1 cellular context compared by ENCODE assay signal in the genomic region with DNA sequence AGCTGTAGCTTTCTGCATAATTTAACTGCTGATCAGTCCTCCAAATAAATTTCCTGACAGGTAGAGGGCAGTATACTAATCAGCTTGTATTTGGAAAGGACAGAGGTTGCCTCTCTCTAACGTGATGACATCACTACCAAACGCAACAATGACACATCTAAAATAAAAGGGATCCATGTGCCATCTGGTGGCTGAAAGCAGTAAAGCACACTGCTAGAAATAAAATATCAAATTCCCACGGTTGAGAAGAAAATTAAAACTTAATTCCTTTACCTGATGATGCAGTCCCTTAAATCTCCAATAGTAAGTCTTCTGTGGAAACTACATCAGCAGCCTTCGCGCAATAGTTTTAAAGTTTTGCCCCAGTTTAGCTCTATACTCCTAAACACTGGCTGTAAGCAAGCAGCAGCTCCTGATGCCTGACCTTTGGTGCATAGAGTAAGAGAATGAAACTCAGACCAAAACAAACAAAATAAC.
TF ChIP-seq lines count a peak whose summit lies in the region.

No MANE protein-coding gene starts in this region.

TF ChIP-seq in K562, 482 proteins besides CTCF, POLR2A, EP300 and RAD21 (continued from another document and continues in another):
- TF ChIP-seq, protein P1, sequence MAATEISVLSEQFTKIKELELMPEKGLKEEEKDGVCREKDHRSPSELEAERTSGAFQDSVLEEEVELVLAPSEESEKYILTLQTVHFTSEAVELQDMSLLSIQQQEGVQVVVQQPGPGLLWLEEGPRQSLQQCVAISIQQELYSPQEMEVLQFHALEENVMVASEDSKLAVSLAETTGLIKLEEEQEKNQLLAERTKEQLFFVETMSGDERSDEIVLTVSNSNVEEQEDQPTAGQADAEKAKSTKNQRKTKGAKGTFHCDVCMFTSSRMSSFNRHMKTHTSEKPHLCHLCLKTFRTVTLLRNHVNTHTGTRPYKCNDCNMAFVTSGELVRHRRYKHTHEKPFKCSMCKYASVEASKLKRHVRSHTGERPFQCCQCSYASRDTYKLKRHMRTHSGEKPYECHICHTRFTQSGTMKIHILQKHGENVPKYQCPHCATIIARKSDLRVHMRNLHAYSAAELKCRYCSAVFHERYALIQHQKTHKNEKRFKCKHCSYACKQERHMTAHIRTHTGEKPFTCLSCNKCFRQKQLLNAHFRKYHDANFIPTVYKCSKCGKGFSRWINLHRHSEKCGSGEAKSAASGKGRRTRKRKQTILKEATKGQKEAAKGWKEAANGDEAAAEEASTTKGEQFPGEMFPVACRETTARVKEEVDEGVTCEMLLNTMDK (IDR thresholded peaks at IDR 0.05; ENCODE audit: borderline replicate concordance, insufficient read depth, low read depth, low read length, poor library complexity, severe bottlenecking), result peak; percentile 59
- TF ChIP-seq FOXP1 (CRISPR knock-in tag; IDR thresholded peaks at IDR 0.05) (no peak), FOXM1 (IDR thresholded peaks at IDR 0.05; ENCODE audit: low read depth) (peak; percentile 80), FOXM1 (CRISPR knock-in tag; IDR thresholded peaks at IDR 0.05; ENCODE audit: low read depth) (no peak), SOX6 (IDR thresholded peaks at IDR 0.05) (peak; percentile 53; the same call in 1 of the 2 replicates), ZNF316 (IDR thresholded peaks at IDR 0.05) (peak; percentile 91), SMARCC2 (IDR thresholded peaks at IDR 0.05; ENCODE audit: low read depth) (no peak), RBM17 (IDR thresholded peaks at IDR 0.05; ENCODE audit: borderline replicate concordance, low read depth, low read length) (no peak), NCOA1 (IDR thresholded peaks at IDR 0.05; ENCODE audit: low read depth) (peak; percentile 34; the same call in 1 of the 2 replicates), FOXJ2 (tag; IDR thresholded peaks at IDR 0.05) (peak; percentile 26; the same call in 1 of the 2 replicates), ZNF589 (CRISPR knock-in tag; IDR thresholded peaks at IDR 0.05; ENCODE audit: low read depth) (peak; percentile 42; the same call in 1 of the 2 replicates), MAFG (tag; conservative IDR thresholded peaks at IDR 0.05) (peak; percentile 94), ZNF766 (CRISPR knock-in tag; conservative IDR thresholded peaks at IDR 0.05) (0 out of 2 replicates have a peak, but pooled peaks have one; percentile 29), ZNF239 (CRISPR knock-in tag; IDR thresholded peaks at IDR 0.05) (peak; percentile 15; the same call in 1 of the 2 replicates), L3MBTL2 (IDR thresholded peaks at IDR 0.05) (0 out of 2 replicates have a peak, but pooled peaks have one; percentile 23), MAFK (IDR thresholded peaks at IDR 0.05; ENCODE audit: low read length) (peak; percentile 87), TEAD4 (IDR thresholded peaks at IDR 0.05; ENCODE audit: low read length) (peak; percentile 58), TEAD4 (CRISPR knock-in tag; IDR thresholded peaks at IDR 0.05; ENCODE audit: borderline replicate concordance) (no peak), CREB1 (IDR thresholded peaks at IDR 0.05) (peak; percentile 94), CREB1 (CRISPR knock-in tag; IDR thresholded peaks at IDR 0.05) (peak; percentile 72), JUND (IDR thresholded peaks at IDR 0.05; ENCODE audit: borderline replicate concordance, low read depth, low read length) (peak; percentile 96), JUND (tag; IDR thresholded peaks at IDR 0.05; ENCODE audit: borderline replicate concordance, low read depth, low read length) (peak; percentile 92), NBN (IDR thresholded peaks at IDR 0.05; ENCODE audit: low read depth) (peak; percentile 74; the same call in 1 of the 2 replicates), NEUROD1 (IDR thresholded peaks at IDR 0.05; ENCODE audit: borderline replicate concordance, low read depth, low read length, partially characterized antibody) (peak; percentile 49), ZNF212 (CRISPR knock-in tag; IDR thresholded peaks at IDR 0.05) (no peak), TBP (optimal IDR thresholded peaks at IDR 0.05; ENCODE audit: low read depth, low read length) (peak; percentile 58), CSDE1 (IDR thresholded peaks at IDR 0.05) (no peak), NCOA6 (IDR thresholded peaks at IDR 0.05) (peak; percentile 58; the same call in 1 of the 2 replicates), RBFOX2 (IDR thresholded peaks at IDR 0.05; ENCODE audit: low read depth, low read length) (no peak), NFE2 (IDR thresholded peaks at IDR 0.05; ENCODE audit: low read depth) (peak; percentile 98), ZNF717 (CRISPR knock-in tag; IDR thresholded peaks at IDR 0.05) (no peak), CC2D1A (IDR thresholded peaks at IDR 0.05) (peak; percentile 97), FOSL1 (tag; conservative IDR thresholded peaks at IDR 0.05) (peak; percentile 87), MAFF (IDR thresholded peaks at IDR 0.05; ENCODE audit: low read length) (peak; percentile 93), DIDO1 (tag; IDR thresholded peaks at IDR 0.05; ENCODE audit: low read depth) (peak; percentile 82), STAT5A (IDR thresholded peaks at IDR 0.05; ENCODE audit: borderline replicate concordance, low read length) (peak; percentile 45; the same call in 1 of the 2 replicates), ARHGAP35 (IDR thresholded peaks at IDR 0.05; ENCODE audit: partially characterized antibody) (no peak), EP400 (IDR thresholded peaks at IDR 0.05) (peak; percentile 66), RCOR1 (IDR thresholded peaks at IDR 0.05; ENCODE audit: borderline replicate concordance in 1 of 2, low read depth in 2 of 2, low read length in 2 of 2) (peak in 1 of 2 experiments; percentile 42; a peak in 1 of 4 replicates), KHSRP (IDR thresholded peaks at IDR 0.05) (peak; percentile 60; the same call in 1 of the 2 replicates), BACH1 (tag; IDR thresholded peaks at IDR 0.05) (peak; percentile 89), HCFC1 (IDR thresholded peaks at IDR 0.05; ENCODE audit: low read depth, low read length) (peak; percentile 75), POLR2AphosphoS5 (IDR thresholded peaks at IDR 0.05; ENCODE audit: control insufficient read depth, insufficient read depth, low read depth, low read length) (peak; percentile 20; the same call in 1 of the 2 replicates), NCOA2 (IDR thresholded peaks at IDR 0.05; ENCODE audit: partially characterized antibody in 2 of 2) (no peak), CXXC5 (CRISPR knock-in tag; IDR thresholded peaks at IDR 0.05) (peak; percentile 88), ARNT (IDR thresholded peaks at IDR 0.05) (peak; percentile 12 to 84; a peak in 3 of 4 replicates)
- TF ChIP-seq, protein P2, sequence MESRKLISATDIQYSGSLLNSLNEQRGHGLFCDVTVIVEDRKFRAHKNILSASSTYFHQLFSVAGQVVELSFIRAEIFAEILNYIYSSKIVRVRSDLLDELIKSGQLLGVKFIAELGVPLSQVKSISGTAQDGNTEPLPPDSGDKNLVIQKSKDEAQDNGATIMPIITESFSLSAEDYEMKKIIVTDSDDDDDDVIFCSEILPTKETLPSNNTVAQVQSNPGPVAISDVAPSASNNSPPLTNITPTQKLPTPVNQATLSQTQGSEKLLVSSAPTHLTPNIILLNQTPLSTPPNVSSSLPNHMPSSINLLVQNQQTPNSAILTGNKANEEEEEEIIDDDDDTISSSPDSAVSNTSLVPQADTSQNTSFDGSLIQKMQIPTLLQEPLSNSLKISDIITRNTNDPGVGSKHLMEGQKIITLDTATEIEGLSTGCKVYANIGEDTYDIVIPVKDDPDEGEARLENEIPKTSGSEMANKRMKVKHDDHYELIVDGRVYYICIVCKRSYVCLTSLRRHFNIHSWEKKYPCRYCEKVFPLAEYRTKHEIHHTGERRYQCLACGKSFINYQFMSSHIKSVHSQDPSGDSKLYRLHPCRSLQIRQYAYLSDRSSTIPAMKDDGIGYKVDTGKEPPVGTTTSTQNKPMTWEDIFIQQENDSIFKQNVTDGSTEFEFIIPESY (CRISPR knock-in tag; IDR thresholded peaks at IDR 0.05), result peak; percentile 30; the same call in 1 of the 2 replicates
- TF ChIP-seq, protein P3, sequence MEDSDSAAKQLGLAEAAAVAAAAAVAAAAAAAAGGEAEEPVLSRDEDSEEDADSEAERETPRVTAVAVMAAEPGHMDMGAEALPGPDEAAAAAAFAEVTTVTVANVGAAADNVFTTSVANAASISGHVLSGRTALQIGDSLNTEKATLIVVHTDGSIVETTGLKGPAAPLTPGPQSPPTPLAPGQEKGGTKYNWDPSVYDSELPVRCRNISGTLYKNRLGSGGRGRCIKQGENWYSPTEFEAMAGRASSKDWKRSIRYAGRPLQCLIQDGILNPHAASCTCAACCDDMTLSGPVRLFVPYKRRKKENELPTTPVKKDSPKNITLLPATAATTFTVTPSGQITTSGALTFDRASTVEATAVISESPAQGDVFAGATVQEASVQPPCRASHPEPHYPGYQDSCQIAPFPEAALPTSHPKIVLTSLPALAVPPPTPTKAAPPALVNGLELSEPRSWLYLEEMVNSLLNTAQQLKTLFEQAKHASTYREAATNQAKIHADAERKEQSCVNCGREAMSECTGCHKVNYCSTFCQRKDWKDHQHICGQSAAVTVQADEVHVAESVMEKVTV (CRISPR knock-in tag; IDR thresholded peaks at IDR 0.05), result peak; percentile 75
- TF ChIP-seq, protein P4, sequence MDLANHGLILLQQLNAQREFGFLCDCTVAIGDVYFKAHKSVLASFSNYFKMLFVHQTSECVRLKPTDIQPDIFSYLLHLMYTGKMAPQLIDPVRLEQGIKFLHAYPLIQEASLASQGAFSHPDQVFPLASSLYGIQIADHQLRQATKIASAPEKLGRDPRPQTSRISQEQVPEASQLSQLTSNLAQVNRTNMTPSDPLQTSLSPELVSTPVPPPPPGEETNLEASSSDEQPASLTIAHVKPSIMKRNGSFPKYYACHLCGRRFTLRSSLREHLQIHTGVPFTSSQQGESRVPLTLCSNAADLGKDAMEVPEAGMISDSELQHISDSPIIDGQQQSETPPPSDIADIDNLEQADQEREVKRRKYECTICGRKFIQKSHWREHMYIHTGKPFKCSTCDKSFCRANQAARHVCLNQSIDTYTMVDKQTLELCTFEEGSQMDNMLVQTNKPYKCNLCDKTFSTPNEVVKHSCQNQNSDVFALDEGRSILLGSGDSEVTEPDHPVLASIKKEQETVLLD (IDR thresholded peaks at IDR 0.05), result peak; percentile 97
- TF ChIP-seq, protein P5, sequence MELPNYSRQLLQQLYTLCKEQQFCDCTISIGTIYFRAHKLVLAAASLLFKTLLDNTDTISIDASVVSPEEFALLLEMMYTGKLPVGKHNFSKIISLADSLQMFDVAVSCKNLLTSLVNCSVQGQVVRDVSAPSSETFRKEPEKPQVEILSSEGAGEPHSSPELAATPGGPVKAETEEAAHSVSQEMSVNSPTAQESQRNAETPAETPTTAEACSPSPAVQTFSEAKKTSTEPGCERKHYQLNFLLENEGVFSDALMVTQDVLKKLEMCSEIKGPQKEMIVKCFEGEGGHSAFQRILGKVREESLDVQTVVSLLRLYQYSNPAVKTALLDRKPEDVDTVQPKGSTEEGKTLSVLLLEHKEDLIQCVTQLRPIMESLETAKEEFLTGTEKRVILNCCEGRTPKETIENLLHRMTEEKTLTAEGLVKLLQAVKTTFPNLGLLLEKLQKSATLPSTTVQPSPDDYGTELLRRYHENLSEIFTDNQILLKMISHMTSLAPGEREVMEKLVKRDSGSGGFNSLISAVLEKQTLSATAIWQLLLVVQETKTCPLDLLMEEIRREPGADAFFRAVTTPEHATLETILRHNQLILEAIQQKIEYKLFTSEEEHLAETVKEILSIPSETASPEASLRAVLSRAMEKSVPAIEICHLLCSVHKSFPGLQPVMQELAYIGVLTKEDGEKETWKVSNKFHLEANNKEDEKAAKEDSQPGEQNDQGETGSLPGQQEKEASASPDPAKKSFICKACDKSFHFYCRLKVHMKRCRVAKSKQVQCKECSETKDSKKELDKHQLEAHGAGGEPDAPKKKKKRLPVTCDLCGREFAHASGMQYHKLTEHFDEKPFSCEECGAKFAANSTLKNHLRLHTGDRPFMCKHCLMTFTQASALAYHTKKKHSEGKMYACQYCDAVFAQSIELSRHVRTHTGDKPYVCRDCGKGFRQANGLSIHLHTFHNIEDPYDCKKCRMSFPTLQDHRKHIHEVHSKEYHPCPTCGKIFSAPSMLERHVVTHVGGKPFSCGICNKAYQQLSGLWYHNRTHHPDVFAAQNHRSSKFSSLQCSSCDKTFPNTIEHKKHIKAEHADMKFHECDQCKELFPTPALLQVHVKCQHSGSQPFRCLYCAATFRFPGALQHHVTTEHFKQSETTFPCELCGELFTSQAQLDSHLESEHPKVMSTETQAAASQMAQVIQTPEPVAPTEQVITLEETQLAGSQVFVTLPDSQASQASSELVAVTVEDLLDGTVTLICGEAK (IDR thresholded peaks at IDR 0.05), result 0 out of 2 replicates have a peak, but pooled peaks have one; percentile 21
- TF ChIP-seq, protein P5 (CRISPR knock-in tag; IDR thresholded peaks at IDR 0.05), result no peak
